Comparison of ENCODE assay signal across 19 cellular contexts in genomic region chr1:232813757-232814156, GRCh38. TPM values are rescaled to one million over a fixed set of nuclear protein-coding genes. Genes with fewer than 3 reads are reported as not detected.
DNase-seq lines count a peak whose midpoint lies in the region; ATAC-seq and TF ChIP-seq lines count a peak whose summit lies in the region.
"Had no signal": no experiment of that assay in that cellular context is flagged by ENCODE, and none has a peak within 500 bp of the region (broad histone marks: within the 10 kb centered on the region; RNA-seq: fewer than 3 reads in every experiment).

No MANE protein-coding gene starts in this region.

- TF ChIP-seq CTCF in OCI-LY3 (IDR thresholded peaks at IDR 0.05; ENCODE audit: low read depth, low read length), result no peak
- TF ChIP-seq CTCF in stomach (IDR thresholded peaks at IDR 0.05), result no peak

- 70 to 80% (median 79%) methylated on average over 1 of the region's 1 CpG for WGBS in stomach, 5 donors

- H3K4me1 ChIP-seq in OCI-LY3 (ENCODE audit: low read length) (peaks cover 24% of the 10 kb centered on the region), stomach (no peaks in the 10 kb centered on the region)
- H3K4me1 ChIP-seq: SJSA1 had no signal

- H3K4me3 ChIP-seq in OCI-LY3 (ENCODE audit: low read length), result peak overlapping the region; percentile 26; the same call in 1 of the 2 replicates
- no peak overlapping the region for H3K4me3 ChIP-seq in stomach
- H3K4me3 ChIP-seq: GM23338, SJSA1 had no signal

- no peaks in the 10 kb centered on the region for H3K79me2 ChIP-seq in OCI-LY3 (ENCODE audit: low read length)

- no peak for TF ChIP-seq EP300 in stomach (IDR thresholded peaks at IDR 0.05)

- H3K36me3 ChIP-seq in OCI-LY3 (replicated peaks; ENCODE audit: low read depth, low read length) (no peaks in the 10 kb centered on the region), stomach (no peaks in the 10 kb centered on the region)
- H3K36me3 ChIP-seq: SJSA1 had no signal

- DNase-seq in stomach (no peak), NCI-H1092 treated with DMSO at 0.1 percent for 48 hours (lab: John Stamatoyannopoulos, UW) (no peak), NCI-H526 treated with DMSO at 0.1 percent for 48 hours (lab: John Stamatoyannopoulos, UW) (no peak)
- DNase-seq: C1 segment of cervical spinal cord; CD4-positive, alpha-beta memory T cell; COR-L47; H9; Karpas-422; NCI-H2029; NCI-H446; NCI-H526; T-helper 1 cell had no signal

- intact Hi-C loops in stomach (cut with DNase I; ENCODE audit: low total_unique reads), result no loop called here

- H4K20me1 ChIP-seq in OCI-LY3 (ENCODE audit: insufficient read depth, low read length), result no peaks in the 10 kb centered on the region

- H3K27me3 ChIP-seq in OCI-LY3 (ENCODE audit: low read depth, low read length), result no peaks in the 10 kb centered on the region
- no peaks in the 10 kb centered on the region for H3K27me3 ChIP-seq in stomach
- H3K27me3 ChIP-seq: SJSA1 had no signal

- peak overlapping the region; percentile 55 for H3K4me2 ChIP-seq in OCI-LY3 (ENCODE audit: low read length)
- H3K4me2 ChIP-seq: GM23338 had no signal

- H3K27ac ChIP-seq in OCI-LY3 (ENCODE audit: low read length), result no peak overlapping the region; the same call in 1 of the 2 replicates
- H3K27ac ChIP-seq in stomach, result no peak overlapping the region
- H3K27ac ChIP-seq: SJSA1 had no signal

- no peak overlapping the region for H2AFZ ChIP-seq in OCI-LY3 (ENCODE audit: low read depth, low read length)
- H2AFZ ChIP-seq: GM23338 had no signal

- no peak for TF ChIP-seq POLR2A in stomach (IDR thresholded peaks at IDR 0.05)

- no peak overlapping the region for H3K9ac ChIP-seq in OCI-LY3 (ENCODE audit: low read length)

- H3K9me3 ChIP-seq in OCI-LY3 (ENCODE audit: insufficient read depth, low read length), result no peaks in the 10 kb centered on the region
- H3K9me3 ChIP-seq in stomach, result peaks cover 0 to 5% (median 0%) of the 10 kb centered on the region in 4 donors
- H3K9me3 ChIP-seq: SJSA1 had no signal

- peak; percentile 69 for ATAC-seq in GM19351 (IDR thresholded peaks at IDR 0.05; ENCODE audit: unreplicated experiment)
- ATAC-seq in HG03159 (IDR thresholded peaks at IDR 0.05; ENCODE audit: unreplicated experiment), result peak; percentile 70
- no peak for ATAC-seq in GM18909 (IDR thresholded peaks at IDR 0.05; ENCODE audit: poor library complexity, unreplicated experiment)
- ATAC-seq: GM23338 had no signal

RNA-seq across cellular contexts. Expression of gene MAP10, which starts 8.5 kb away (rescaled TPM):
- total RNA-seq in stomach, result 1 to 10 TPM in 3 of 5 donors, under 1 TPM in 1, not detected in 1; 0.45 to 1.6 (median 1.5) TPM
- 1 to 10 TPM in 2 of 3 donors, under 1 TPM in 1; 0.56 to 1.4 (median 1.2) TPM for polyA plus RNA-seq in stomach
- total RNA-seq: HT-29, SJSA1 had no signal
